Comparison of ENCODE assay signal across 15 cellular contexts in genomic region chr2:11290211-11290610, GRCh38. TPM values are rescaled to one million over a fixed set of nuclear protein-coding genes. Genes with fewer than 3 reads are reported as not detected.
DNase-seq lines count a peak whose midpoint lies in the region; ATAC-seq and TF ChIP-seq lines count a peak whose summit lies in the region.
"Had no signal": no experiment of that assay in that cellular context is flagged by ENCODE, and none has a peak within 500 bp of the region (broad histone marks: within the 10 kb centered on the region; RNA-seq: fewer than 3 reads in every experiment).

No MANE protein-coding gene starts in this region.

- no peak overlapping the region for H2BK12ac ChIP-seq in trophoblast cell (ENCODE audit: low read length)

- H3K23ac ChIP-seq in trophoblast cell (ENCODE audit: low read length), result no peak overlapping the region

- H3K4me3 ChIP-seq in HEK293 (ENCODE audit: low read depth, low read length), result no peak overlapping the region
- H3K4me3 ChIP-seq in trophoblast cell (ENCODE audit: low read depth, low read length), result no peak overlapping the region
- H3K4me3 ChIP-seq: A549, HAP-1 had no signal

- POLR2A ChIA-PET in HEK293 (lab: Yijun Ruan, JAX), result interaction anchor here (0.6 kb wide), 1 partner anchor 135 kb away, joined by 6 read pairs; no protein-coding TSS in a partner anchor
- POLR2A ChIA-PET in WTC11 (lab: Charles Lee), result interaction anchor here (0.6 kb wide), 1 partner anchor 19 kb away, joined by 5 read pairs; no protein-coding TSS in a partner anchor
- POLR2A ChIA-PET in GM10248 (lab: Yijun Ruan, JAX), result no interaction called here

- no peak overlapping the region for H2AK5ac ChIP-seq in trophoblast cell (ENCODE audit: low read length)

- peaks cover 7% of the 10 kb centered on the region; the same call in 1 of the 2 replicates for H3K9me3 Mint-ChIP-seq in WTC11
- peaks cover 0 to 3% of the 10 kb centered on the region in 2 donors for H3K9me3 Mint-ChIP-seq in stimulated activated naive B cell treated with anti-CD40 and anti-IgM and Interleukin-4, amounts not matched to agents 10 μg/mL and 1 μg/mL and 100 μg/mL, for 72 hours
- H3K9me3 Mint-ChIP-seq: CD4-positive, alpha-beta memory T cell had no signal

- H3K27ac ChIP-seq in HEK293 (ENCODE audit: extremely low read depth, low read depth, low read length), result no peak overlapping the region
- no peak overlapping the region for H3K27ac ChIP-seq in trophoblast cell (ENCODE audit: low read depth, low read length)
- H3K27ac ChIP-seq: A549, C4-2B had no signal

- H4K12ac ChIP-seq in trophoblast cell (ENCODE audit: low read depth, low read length), result no peak overlapping the region

- no peak overlapping the region for H2BK5ac ChIP-seq in trophoblast cell (ENCODE audit: low read depth, low read length, poor library complexity)

- H3K4ac ChIP-seq in trophoblast cell (ENCODE audit: low read depth, low read length), result peak overlapping the region; percentile 47

- peaks cover 28% of the 10 kb centered on the region for H3K4me1 Mint-ChIP-seq in WTC11
- peaks cover 16 to 28% of the 10 kb centered on the region in 2 donors for H3K4me1 Mint-ChIP-seq in stimulated activated naive B cell treated with anti-CD40 and anti-IgM and Interleukin-4, amounts not matched to agents 10 μg/mL and 1 μg/mL and 100 μg/mL, for 72 hours

- H2AFZ ChIP-seq in trophoblast cell (ENCODE audit: insufficient read depth, low read length, poor library complexity), result no peak overlapping the region

- no peak overlapping the region for H3K9ac ChIP-seq in trophoblast cell (ENCODE audit: low read length)

- CTCF ChIA-PET in HEK293 (lab: Yijun Ruan, JAX) (no interaction called here), WTC11 (lab: Charles Lee) (no interaction called here), GM10248 (lab: Yijun Ruan, JAX) (no interaction called here)

- no CpG with 5 or more reads among the region's 3 CpGs for WGBS in trophoblast cell (ENCODE audit: extremely low coverage, insufficient coverage, insufficient read length)

- no peaks in the 10 kb centered on the region for H3K79me1 ChIP-seq in trophoblast cell (ENCODE audit: low read length)

- no peak overlapping the region for H3K4me3 Mint-ChIP-seq in WTC11
- no peak overlapping the region for H3K4me3 Mint-ChIP-seq in stimulated activated naive B cell treated with anti-CD40 and anti-IgM and Interleukin-4, amounts not matched to agents 10 μg/mL and 1 μg/mL and 100 μg/mL, for 72 hours
- H3K4me3 Mint-ChIP-seq: CD4-positive, alpha-beta memory T cell; HFFc6 had no signal

- no peaks in the 10 kb centered on the region for H3K27me3 Mint-ChIP-seq in WTC11 (ENCODE audit: low read depth)
- H3K27me3 Mint-ChIP-seq in stimulated activated naive B cell treated with anti-CD40 and anti-IgM and Interleukin-4, amounts not matched to agents 10 μg/mL and 1 μg/mL and 100 μg/mL, for 72 hours, result no peaks in the 10 kb centered on the region
- H3K27me3 Mint-ChIP-seq: CD4-positive, alpha-beta memory T cell had no signal

- TF ChIP-seq CTCF in HEK293 (tag by site-specific recombination; IDR thresholded peaks at IDR 0.05) (no peak), WTC11 (IDR thresholded peaks at IDR 0.05) (no peak), GM10248 (IDR thresholded peaks at IDR 0.05; ENCODE audit: control extremely low read depth, extremely low read depth, low read depth, missing control alignments) (no peak)

- H3K18ac ChIP-seq in trophoblast cell (ENCODE audit: low read length), result no peak overlapping the region

- peaks cover 2% of the 10 kb centered on the region for H3K79me2 ChIP-seq in trophoblast cell (ENCODE audit: control insufficient read depth, insufficient read depth, low read length, poor library complexity)

- no peak overlapping the region for H3K4me2 ChIP-seq in trophoblast cell (ENCODE audit: low read length)
- H3K4me2 ChIP-seq: A549 had no signal

- DNase-seq in WTC11 (ENCODE audit: low spot score) (no peak), trophoblast cell (no peak), GM10248 (ENCODE audit: extremely low spot score) (no peak), DMS53 treated with DMSO at 0.1 percent for 48 hours (lab: John Stamatoyannopoulos, UW; ENCODE audit: unreplicated experiment) (no peak)
- no peak for DNase-seq in stimulated activated naive B cell treated with anti-CD40 and anti-IgM and Interleukin-4, amounts not matched to agents 10 μg/mL and 1 μg/mL and 100 μg/mL, for 72 hours
- DNase-seq: BE2C; CD4-positive, alpha-beta memory T cell; DMS79 treated with DMSO at 0.1 percent for 48 hours; EL; GOT3; HFFc6 had no signal

- H4K8ac ChIP-seq in trophoblast cell (ENCODE audit: low read depth, low read length), result no peak overlapping the region

- H3K4me1 ChIP-seq in HEK293 (ENCODE audit: control insufficient read depth, insufficient read depth, low read length) (peaks cover 4% of the 10 kb centered on the region), trophoblast cell (ENCODE audit: control insufficient read depth in 1 of 2, insufficient read depth in 2 of 2, low read length in 2 of 2) (peaks cover 0 to 2% of the 10 kb centered on the region in 2 experiments)
- H3K4me1 ChIP-seq: BE2C had no signal

- H3K9me3 ChIP-seq in HEK293 (ENCODE audit: control insufficient read depth, insufficient read depth, low read depth, low read length), result no peaks in the 10 kb centered on the region
- H3K9me3 ChIP-seq in trophoblast cell (ENCODE audit: insufficient read depth, low read depth, low read length), result no peaks in the 10 kb centered on the region
- H3K9me3 ChIP-seq: A549, BE2C, HAP-1 had no signal

- no peak overlapping the region for H2BK120ac ChIP-seq in trophoblast cell (ENCODE audit: insufficient read depth, low read length, poor library complexity)

- no peaks in the 10 kb centered on the region for H3K27me3 ChIP-seq in trophoblast cell (ENCODE audit: insufficient read depth, low read length)
- H3K27me3 ChIP-seq: BE2C had no signal

- peaks cover 0 to 7% of the 10 kb centered on the region in 2 experiments; a peak in 1 of 3 replicates for H3K36me3 ChIP-seq in HEK293 (ENCODE audit: control insufficient read depth in 2 of 2, insufficient read depth in 1 of 2, low read length in 2 of 2)
- peaks cover 2 to 4% of the 10 kb centered on the region in 2 experiments for H3K36me3 ChIP-seq in trophoblast cell (ENCODE audit: control insufficient read depth in 1 of 2, insufficient read depth in 2 of 2, low read length in 2 of 2)
- H3K36me3 ChIP-seq: BE2C had no signal

- no peak for ATAC-seq in WTC11
- ATAC-seq in stimulated activated naive B cell treated with anti-CD40 and anti-IgM and Interleukin-4, amounts not matched to agents 10 μg/mL and 1 μg/mL and 100 μg/mL, for 72 hours (replicated peaks), result no peak
- ATAC-seq: A549 had no signal

- no peak overlapping the region for H4K91ac ChIP-seq in trophoblast cell (ENCODE audit: low read depth, low read length)

- no peak overlapping the region for H3K14ac ChIP-seq in trophoblast cell (ENCODE audit: low read length)

- peaks cover 7% of the 10 kb centered on the region for H3K36me3 Mint-ChIP-seq in WTC11
- H3K36me3 Mint-ChIP-seq in stimulated activated naive B cell treated with anti-CD40 and anti-IgM and Interleukin-4, amounts not matched to agents 10 μg/mL and 1 μg/mL and 100 μg/mL, for 72 hours, result peaks cover 9 to 12% of the 10 kb centered on the region in 2 donors

- 0 out of 2 replicates have a peak overlapping the region, but pooled peaks have one; percentile 16 for H3K27ac Mint-ChIP-seq in WTC11
- peak overlapping the region; percentile 28 for H3K27ac Mint-ChIP-seq in stimulated activated naive B cell treated with anti-CD40 and anti-IgM and Interleukin-4, amounts not matched to agents 10 μg/mL and 1 μg/mL and 100 μg/mL, for 72 hours
- H3K27ac Mint-ChIP-seq: HFFc6 had no signal

TF ChIP-seq in HEK293, 187 proteins besides CTCF, POLR2A, EP300 and RAD21:
- TF ChIP-seq ZNF658 (tag by site-specific recombination; IDR thresholded peaks at IDR 0.05), result no peak
- TF ChIP-seq ZNF121 (tag by site-specific recombination; IDR thresholded peaks at IDR 0.05), result peak; percentile 73
- TF ChIP-seq OSR2 (tag by site-specific recombination; IDR thresholded peaks at IDR 0.05), result peak; percentile 45; the same call in 1 of the 2 replicates
- no peak for TF ChIP-seq ZNF670 (tag by site-specific recombination; IDR thresholded peaks at IDR 0.05; ENCODE audit: low read depth)

TF ChIP-seq in WTC11, 78 proteins besides CTCF, POLR2A, EP300 and RAD21:
- no peak for TF ChIP-seq TEAD1 (CRISPR knock-in tag; IDR thresholded peaks at IDR 0.05)
- TF ChIP-seq ZNF121 (CRISPR knock-in tag; IDR thresholded peaks at IDR 0.05), result peak; percentile 84; the same call in 1 of the 2 replicates

RNA-seq across cellular contexts. Expression of gene ROCK2, which starts 54.2 kb away (rescaled TPM):
- total RNA-seq in WTC11 (2021), result 21.3 to 25.9 TPM (median 22.4 TPM) in 3 replicates
- 36.9 and 37.0 TPM in 2 replicates for polyA plus RNA-seq in trophoblast cell (2013)

Comparison
In these comparisons a context has a peak if more than half of its experiments do, and no peak if none do; other contexts are left out.
1. Of the 8 proteins assayed by ChIP-seq in both HEK293 and WTC11: peak only in HEK293: none; only in WTC11: none; in both: ZNF121; in neither: 7.